Comparison of ENCODE assay signal across 21 cellular contexts in genomic region chr3:96267577-96267976, GRCh38.
"Had no signal": no experiment of that assay in that cellular context is flagged by ENCODE, and none has a peak within 500 bp of the region (broad histone marks: within the 10 kb centered on the region; RNA-seq: fewer than 3 reads in every experiment).

No MANE protein-coding gene starts in this region.

- H3K27me3 ChIP-seq: cardiac muscle cell, dorsolateral prefrontal cortex, esophagus muscularis mucosa, tibial artery, vagina had no signal

- H3K9me3 ChIP-seq: esophagus muscularis mucosa, tibial artery, vagina had no signal

- H3K27me3 Mint-ChIP-seq: activated naive CD8-positive, alpha-beta T cell treated with anti-CD3 and anti-CD28 coated beads, Interleukin-2, amount 50 U/mL, for 24 hours; activated T-helper 17 cell treated with anti-CD3 and anti-CD28 coated beads, Interleukin-2, amount 50 U/mL, for 72 hours; natural killer cell treated with Interleukin-12 subunit alpha and Interleukin-12 subunit beta and Interleukin-15 and Interleukin-18, amount 100 ng/mL, for 72 hours had no signal

- H3K4me3 Mint-ChIP-seq: activated naive CD4-positive, alpha-beta T cell treated with anti-CD3 and anti-CD28 coated beads for 36 hours; activated naive CD8-positive, alpha-beta T cell treated with anti-CD3 and anti-CD28 coated beads, Interleukin-2, amount 50 U/mL, for 24 hours; activated T-helper 17 cell treated with anti-CD3 and anti-CD28 coated beads, Interleukin-2, amount 50 U/mL, for 72 hours; endodermal cell; natural killer cell treated with Interleukin-12 subunit alpha and Interleukin-12 subunit beta and Interleukin-15 and Interleukin-18, amount 100 ng/mL, for 72 hours had no signal

- FAIRE-seq: astrocyte, keratinocyte had no signal

- H3K9me3 Mint-ChIP-seq: activated naive CD4-positive, alpha-beta T cell treated with anti-CD3 and anti-CD28 coated beads for 36 hours; endodermal cell had no signal

- ATAC-seq: activated naive CD8-positive, alpha-beta T cell treated with anti-CD3 and anti-CD28 coated beads, Interleukin-2, amount 50 U/mL, for 24 hours; activated T-helper 17 cell treated with anti-CD3 and anti-CD28 coated beads, Interleukin-2, amount 50 U/mL, for 72 hours; natural killer cell treated with Interleukin-12 subunit alpha and Interleukin-12 subunit beta and Interleukin-15 and Interleukin-18, amount 100 ng/mL, for 72 hours had no signal

- H3K4me1 ChIP-seq: esophagus muscularis mucosa, tibial artery, vagina had no signal

- H3K27ac ChIP-seq: cardiac muscle cell, dorsolateral prefrontal cortex, esophagus muscularis mucosa, tibial artery, vagina had no signal

- H3K4me3 ChIP-seq: cardiac muscle cell, dorsolateral prefrontal cortex, esophagus muscularis mucosa, skin epidermis, tibial artery, vagina had no signal

- DNase-seq: activated CD4-positive, alpha-beta T cell treated with anti-CD3 and anti-CD28 coated beads, Interleukin-2, amount 50 U/mL, for 4 hours; activated CD4-positive, CD25-positive, alpha-beta regulatory T cell treated with anti-CD3 and anti-CD28 coated beads, Interleukin-2, amount 50 U/mL, for 72 hours; activated naive CD4-positive, alpha-beta T cell treated with anti-CD3 and anti-CD28 coated beads for 36 hours; activated naive CD8-positive, alpha-beta T cell treated with anti-CD3 and anti-CD28 coated beads, Interleukin-2, amount 50 U/mL, for 24 hours; dorsolateral prefrontal cortex; endodermal cell; hippocampal formation; left ventricle myocardium superior; right cardiac atrium; stimulated activated CD4-positive, alpha-beta T cell treated with anti-CD3 and anti-CD28 coated beads, Interleukin-4, amount 100 ng/mL, for 24 hours; stimulated activated naive CD4-positive, alpha-beta T cell; T-helper 9 cell; tibial artery had no signal

- H3K36me3 ChIP-seq: cardiac muscle cell, esophagus muscularis mucosa, tibial artery, vagina had no signal

- H3K27ac Mint-ChIP-seq: activated naive CD4-positive, alpha-beta T cell treated with anti-CD3 and anti-CD28 coated beads for 36 hours; activated naive CD8-positive, alpha-beta T cell treated with anti-CD3 and anti-CD28 coated beads, Interleukin-2, amount 50 U/mL, for 24 hours; activated T-helper 17 cell treated with anti-CD3 and anti-CD28 coated beads, Interleukin-2, amount 50 U/mL, for 72 hours; endodermal cell; natural killer cell treated with Interleukin-12 subunit alpha and Interleukin-12 subunit beta and Interleukin-15 and Interleukin-18, amount 100 ng/mL, for 72 hours had no signal

- H3K4me1 Mint-ChIP-seq: activated naive CD8-positive, alpha-beta T cell treated with anti-CD3 and anti-CD28 coated beads, Interleukin-2, amount 50 U/mL, for 24 hours; activated T-helper 17 cell treated with anti-CD3 and anti-CD28 coated beads, Interleukin-2, amount 50 U/mL, for 72 hours; endodermal cell had no signal
